Comparison of ENCODE assay signal across 20 cellular contexts in genomic region chr13:33999830-34000605, GRCh38.
A peak's percentile ranks its signal among the peaks of the same experiment; 100 is the strongest.
DNase-seq lines count a peak whose midpoint lies in the region; ATAC-seq and TF ChIP-seq lines count a peak whose summit lies in the region.
"Had no signal": no experiment of that assay in that cellular context is flagged by ENCODE, and none has a peak within 500 bp of the region (broad histone marks: within the 10 kb centered on the region; RNA-seq: fewer than 3 reads in every experiment).

No MANE protein-coding gene starts in this region.

- H3K4me2 ChIP-seq in GM23248 (ENCODE audit: unreplicated experiment) (no peak overlapping the region), hepatocyte (peak overlapping the region; percentile 41)

- ATAC-seq in T-helper 17 cell: no peak
- ATAC-seq: activated naive CD4-positive, alpha-beta T cell treated with anti-CD3 and anti-CD28 coated beads, Interleukin-2, amount 50 U/mL, for 72 hours; CD8-positive, alpha-beta T cell; natural killer cell treated with Interleukin-12 subunit alpha and Interleukin-12 subunit beta and Interleukin-15 and Interleukin-18, amount 100 ng/mL, for 72 hours had no signal

- no peaks in the 10 kb centered on the region for H3K27me3 ChIP-seq in GM23248 (replicated peaks; ENCODE audit: insufficient read depth)
- H3K27me3 ChIP-seq in hepatocyte: no peaks in the 10 kb centered on the region
- H3K27me3 ChIP-seq: heart left ventricle, testis had no signal

- H3K4me3 Mint-ChIP-seq in T-helper 17 cell: no peak overlapping the region
- H3K4me3 Mint-ChIP-seq: CD8-positive, alpha-beta T cell; endodermal cell; H9; natural killer cell treated with Interleukin-12 subunit alpha and Interleukin-12 subunit beta and Interleukin-15 and Interleukin-18, amount 100 ng/mL, for 72 hours; stimulated activated effector memory CD8-positive, alpha-beta T cell treated with anti-CD3 and anti-CD28 coated beads, Interleukin-12 subunit alpha, Interleukin-12 subunit beta, amount 100 ng/mL, for 72 hours had no signal

- no peak overlapping the region for H3K27ac Mint-ChIP-seq in T-helper 17 cell
- H3K27ac Mint-ChIP-seq: activated naive CD4-positive, alpha-beta T cell treated with anti-CD3 and anti-CD28 coated beads, Interleukin-2, amount 50 U/mL, for 72 hours; CD8-positive, alpha-beta T cell; endodermal cell; natural killer cell treated with Interleukin-12 subunit alpha and Interleukin-12 subunit beta and Interleukin-15 and Interleukin-18, amount 100 ng/mL, for 72 hours; stimulated activated effector memory CD8-positive, alpha-beta T cell treated with anti-CD3 and anti-CD28 coated beads, Interleukin-12 subunit alpha, Interleukin-12 subunit beta, amount 100 ng/mL, for 72 hours had no signal

- no peak overlapping the region for H2AFZ ChIP-seq in GM23248
- no peak overlapping the region for H2AFZ ChIP-seq in hepatocyte

- TF ChIP-seq CTCF in hepatocyte (IDR thresholded peaks at IDR 0.05; ENCODE audit: poor library complexity): no peak

- no peaks in the 10 kb centered on the region for H3K4me1 Mint-ChIP-seq in T-helper 17 cell
- H3K4me1 Mint-ChIP-seq: endodermal cell; stimulated activated effector memory CD8-positive, alpha-beta T cell treated with anti-CD3 and anti-CD28 coated beads, Interleukin-12 subunit alpha, Interleukin-12 subunit beta, amount 100 ng/mL, for 72 hours had no signal

- no peaks in the 10 kb centered on the region for H3F3A ChIP-seq in GM23248 (ENCODE audit: insufficient read depth)

- no peak overlapping the region for H3K9ac ChIP-seq in GM23248

- H3K4me3 ChIP-seq in GM23248 (no peak overlapping the region), hepatocyte (no peak overlapping the region)
- H3K4me3 ChIP-seq: coronary artery, heart left ventricle, testis had no signal

- H3K36me3 ChIP-seq in GM23248 (ENCODE audit: low read depth) (no peaks in the 10 kb centered on the region), hepatocyte (replicated peaks; ENCODE audit: insufficient read depth, low read depth) (no peaks in the 10 kb centered on the region)
- H3K36me3 ChIP-seq: heart left ventricle had no signal

- 15 to 19% methylated on average over 6 of the region's 6 CpGs for WGBS in GM23248 (ENCODE audit: low coverage in 1 of 2, low lambda C conversion rate in 2 of 2, missing lambda C conversion rate in 2 of 2), 2 experiments
- 52% methylated on average over 6 of the region's 6 CpGs for WGBS in hepatocyte (ENCODE audit: low lambda C conversion rate, missing lambda C conversion rate)

- DNase-seq in A172 (ENCODE audit: low spot score): peak; percentile 16
- DNase-seq in GM23248: peak; percentile 22
- peak; percentile 76 for DNase-seq in NCI-H748 (lab: John Stamatoyannopoulos, UW; ENCODE audit: unreplicated experiment)
- DNase-seq in hepatocyte (ENCODE audit: low spot score): no peak
- no peak for DNase-seq in T-helper 17 cell
- no peak for DNase-seq in NK-92 treated with Interleukin-12 subunit alpha and Interleukin-12 subunit beta, amount 100 ng/mL, for 24 hours (lab: John Stamatoyannopoulos, UW)
- no peak for DNase-seq in COLO668 (lab: John Stamatoyannopoulos, UW; ENCODE audit: unreplicated experiment)
- DNase-seq: activated CD4-positive, alpha-beta T cell treated with anti-CD3 and anti-CD28 coated beads for 48 hours; CD8-positive, alpha-beta T cell; endodermal cell; H9; heart left ventricle; Karpas-422; NCI-H1694; Right ventricle myocardium superior; testis had no signal

- no peaks in the 10 kb centered on the region for H3K9me2 ChIP-seq in GM23248 (ENCODE audit: insufficient read depth)
- H3K9me2 ChIP-seq in hepatocyte (replicated peaks; ENCODE audit: insufficient read depth): no peaks in the 10 kb centered on the region

- no peaks in the 10 kb centered on the region for H3K79me2 ChIP-seq in GM23248 (ENCODE audit: insufficient read depth)
- H3K79me2 ChIP-seq in hepatocyte: no peaks in the 10 kb centered on the region

- H3K27me3 Mint-ChIP-seq in T-helper 17 cell: no peaks in the 10 kb centered on the region
- H3K27me3 Mint-ChIP-seq: natural killer cell treated with Interleukin-12 subunit alpha and Interleukin-12 subunit beta and Interleukin-15 and Interleukin-18, amount 100 ng/mL, for 72 hours had no signal

- H4K20me1 ChIP-seq in GM23248 (ENCODE audit: insufficient read depth) (no peaks in the 10 kb centered on the region), hepatocyte (ENCODE audit: insufficient read depth, poor library complexity, severe bottlenecking) (no peaks in the 10 kb centered on the region)

- in situ Hi-C loops in GM23248 (cut with MboI): no loop called here

- H3K27ac ChIP-seq in GM23248: no peak overlapping the region
- peak overlapping the region; percentile 4 for H3K27ac ChIP-seq in hepatocyte
- H3K27ac ChIP-seq: testis had no signal

- H3K4me1 ChIP-seq in GM23248 (ENCODE audit: insufficient read depth): no peaks in the 10 kb centered on the region
- H3K4me1 ChIP-seq in hepatocyte (ENCODE audit: insufficient read depth): peaks cover 11% of the 10 kb centered on the region
- H3K4me1 ChIP-seq: testis had no signal

- H3K9me3 ChIP-seq in GM23248 (ENCODE audit: low read depth) (no peaks in the 10 kb centered on the region), hepatocyte (ENCODE audit: low read depth) (no peaks in the 10 kb centered on the region), T-helper 17 cell (ENCODE audit: control insufficient read depth, low read length, poor library complexity, severe bottlenecking) (no peaks in the 10 kb centered on the region)
- H3K9me3 ChIP-seq: heart left ventricle, testis had no signal

- H3K36me3 Mint-ChIP-seq in T-helper 17 cell (ENCODE audit: low read depth): no peaks in the 10 kb centered on the region
- H3K36me3 Mint-ChIP-seq: activated naive CD4-positive, alpha-beta T cell treated with anti-CD3 and anti-CD28 coated beads, Interleukin-2, amount 50 U/mL, for 72 hours; CD8-positive, alpha-beta T cell; natural killer cell treated with Interleukin-12 subunit alpha and Interleukin-12 subunit beta and Interleukin-15 and Interleukin-18, amount 100 ng/mL, for 72 hours; stimulated activated effector memory CD8-positive, alpha-beta T cell treated with anti-CD3 and anti-CD28 coated beads, Interleukin-12 subunit alpha, Interleukin-12 subunit beta, amount 100 ng/mL, for 72 hours had no signal

Comparison
In these comparisons a context has a peak if more than half of its experiments do, and no peak if none do; other contexts are left out.
1. DNase-seq: peak in A172 (single experiment), GM23248 (single experiment) and NCI-H748 (single experiment); none in hepatocyte (single experiment), T-helper 17 cell (0 of 3), NK-92 treated with Interleukin-12 subunit alpha and Interleukin-12 subunit beta, amount 100 ng/mL, for 24 hours (single experiment) and COLO668 (single experiment).